In genomic region chr1:110576441-110576840, GRCh38 we compare ENCODE assay signal across 43 cellular contexts. TPM values are rescaled to one million over a fixed set of nuclear protein-coding genes. Genes with fewer than 3 reads are reported as not detected.
"Had no signal": no experiment of that assay in that cellular context is flagged by ENCODE, and none has a peak within 500 bp of the region (broad histone marks: within the 10 kb centered on the region; RNA-seq: fewer than 3 reads in every experiment).

No MANE protein-coding gene starts in this region.

- H3K9me3 Mint-ChIP-seq: activated naive CD4-positive, alpha-beta T cell treated with anti-CD3 and anti-CD28 coated beads for 36 hours; activated naive CD4-positive, alpha-beta T cell treated with anti-CD3 and anti-CD28 coated beads, Interleukin-2, amount 10 ng/mL, durations not matched to agents 7 days and 5 days; activated naive CD4-positive, alpha-beta T cell treated with anti-CD3 and anti-CD28 coated beads, Interleukin-2, amount 50 U/mL, for 24 hours; activated naive CD4-positive, alpha-beta T cell treated with anti-CD3 and anti-CD28 coated beads, Interleukin-2, amount 50 U/mL, for 72 hours; activated naive CD8-positive, alpha-beta T cell treated with anti-CD3 and anti-CD28 coated beads for 36 hours; activated naive CD8-positive, alpha-beta T cell treated with anti-CD3 and anti-CD28 coated beads, Interleukin-2, amount 10 ng/mL, durations not matched to agents 7 days and 5 days; activated naive CD8-positive, alpha-beta T cell treated with anti-CD3 and anti-CD28 coated beads, Interleukin-2, amount 50 U/mL, for 24 hours; activated T-cell treated with anti-CD3 and anti-CD28 coated beads, Interleukin-2, amount 50 U/mL, for 4 hours; activated T-cell treated with anti-CD3 and anti-CD28 coated beads, Interleukin-2, amount 50 U/mL, for 72 hours; activated T-helper 1 cell treated with anti-CD3 and anti-CD28 coated beads, Interleukin-12 subunit alpha, Interleukin-12 subunit beta, Interleukin-2, Interleukin-4 antibody, amounts not matched to agents 30 ng/mL and 10 ng/mL and 1 ng/mL, durations not matched to agents 14 hours and 24 hours and 36 hours; activated T-helper 17 cell treated with anti-CD3 and anti-CD28 coated beads, Interleukin-2, amount 50 U/mL, for 72 hours; activated T-helper 2 cell treated with anti-CD3 and anti-CD28 coated beads, Interferon-gamma antibody, Interleukin-2, Interleukin-4, amounts not matched to agents 10 μg/mL and 5 μg/mL and 100 μg/mL, durations not matched to agents 14 hours and 24 hours and 36 hours; central memory CD8-positive, alpha-beta T cell had no signal

- H3K4me1 ChIP-seq: adrenal gland, body of pancreas, breast epithelium had no signal

- ATAC-seq: activated naive CD4-positive, alpha-beta T cell treated with anti-CD3 and anti-CD28 coated beads, Interleukin-2, amount 50 U/mL, for 72 hours; activated naive CD8-positive, alpha-beta T cell treated with anti-CD3 and anti-CD28 coated beads, Interleukin-2, amount 50 U/mL, for 24 hours; activated T-cell treated with anti-CD3 and anti-CD28 coated beads, Interleukin-2, amount 50 U/mL, for 4 hours; activated T-cell treated with anti-CD3 and anti-CD28 coated beads, Interleukin-2, amount 50 U/mL, for 72 hours; activated T-helper 17 cell treated with anti-CD3 and anti-CD28 coated beads, Interleukin-2, amount 50 U/mL, for 72 hours; body of pancreas had no signal

- H3K9me3 ChIP-seq: adrenal gland, ascending aorta, body of pancreas had no signal

- H3K27me3 ChIP-seq: ascending aorta, body of pancreas, brain microvascular endothelial cell, breast epithelium had no signal

- DNase-seq: activated effector memory CD4-positive, alpha-beta T cell treated with anti-CD3 and anti-CD28 coated beads, Interleukin-2, amount 50 U/mL, for 16 hours; activated effector memory CD4-positive, alpha-beta T cell treated with Interleukin-2 at 50 U/mL for 16 hours; activated gamma-delta T cell; activated gamma-delta T cell treated with Interleukin-2 at 50 U/mL for 16 hours; activated naive CD4-positive, alpha-beta T cell; activated naive CD4-positive, alpha-beta T cell treated with anti-CD3 and anti-CD28 coated beads for 36 hours; activated naive CD4-positive, alpha-beta T cell treated with anti-CD3 and anti-CD28 coated beads, Interleukin-2, amount 10 ng/mL, durations not matched to agents 7 days and 5 days; activated naive CD4-positive, alpha-beta T cell treated with anti-CD3 and anti-CD28 coated beads, Interleukin-2, amount 50 U/mL, for 16 hours; activated naive CD4-positive, alpha-beta T cell treated with Interleukin-2 at 50 U/mL for 16 hours; activated naive CD8-positive, alpha-beta T cell treated with anti-CD3 and anti-CD28 coated beads for 36 hours; activated naive CD8-positive, alpha-beta T cell treated with anti-CD3 and anti-CD28 coated beads, Interleukin-2, amount 10 ng/mL, durations not matched to agents 7 days and 5 days; activated naive CD8-positive, alpha-beta T cell treated with anti-CD3 and anti-CD28 coated beads, Interleukin-2, amount 50 U/mL, for 24 hours; activated T-cell treated with anti-CD3 and anti-CD28 coated beads, Interleukin-2, amount 50 U/mL, for 4 hours; activated T-cell treated with anti-CD3 and anti-CD28 coated beads, Interleukin-2, amount 50 U/mL, for 48 hours; activated T-cell treated with anti-CD3 and anti-CD28 coated beads, Interleukin-2, amount 50 U/mL, for 72 hours; adrenal gland; amniotic stem cell; amygdala; anterior cingulate cortex; aorta; body of pancreas; brain microvascular endothelial cell; caudate nucleus; central memory CD4-positive, alpha-beta T cell; cerebellar nuclear complex had no signal

- H3K27ac ChIP-seq: adrenal gland, ascending aorta, body of pancreas, brain microvascular endothelial cell, breast epithelium, cardiac muscle cell had no signal

- H3K36me3 Mint-ChIP-seq: activated naive CD4-positive, alpha-beta T cell treated with anti-CD3 and anti-CD28 coated beads, Interleukin-2, amount 10 ng/mL, durations not matched to agents 7 days and 5 days; activated naive CD4-positive, alpha-beta T cell treated with anti-CD3 and anti-CD28 coated beads, Interleukin-2, amount 50 U/mL, for 24 hours; activated naive CD4-positive, alpha-beta T cell treated with anti-CD3 and anti-CD28 coated beads, Interleukin-2, amount 50 U/mL, for 72 hours; activated naive CD8-positive, alpha-beta T cell treated with anti-CD3 and anti-CD28 coated beads for 36 hours; activated naive CD8-positive, alpha-beta T cell treated with anti-CD3 and anti-CD28 coated beads, Interleukin-2, amount 10 ng/mL, durations not matched to agents 7 days and 5 days; brain had no signal

- H3K27ac Mint-ChIP-seq: activated naive CD4-positive, alpha-beta T cell treated with anti-CD3 and anti-CD28 coated beads for 36 hours; activated naive CD4-positive, alpha-beta T cell treated with anti-CD3 and anti-CD28 coated beads, Interleukin-2, amount 10 ng/mL, durations not matched to agents 7 days and 5 days; activated naive CD4-positive, alpha-beta T cell treated with anti-CD3 and anti-CD28 coated beads, Interleukin-2, amount 50 U/mL, for 24 hours; activated naive CD4-positive, alpha-beta T cell treated with anti-CD3 and anti-CD28 coated beads, Interleukin-2, amount 50 U/mL, for 72 hours; activated naive CD8-positive, alpha-beta T cell; activated naive CD8-positive, alpha-beta T cell treated with anti-CD3 and anti-CD28 coated beads for 36 hours; activated naive CD8-positive, alpha-beta T cell treated with anti-CD3 and anti-CD28 coated beads, Interleukin-2, amount 10 ng/mL, durations not matched to agents 7 days and 5 days; activated naive CD8-positive, alpha-beta T cell treated with anti-CD3 and anti-CD28 coated beads, Interleukin-2, amount 50 U/mL, for 24 hours; activated T-cell treated with anti-CD3 and anti-CD28 coated beads, Interleukin-2, amount 50 U/mL, for 72 hours; activated T-helper 1 cell treated with anti-CD3 and anti-CD28 coated beads, Interleukin-12 subunit alpha, Interleukin-12 subunit beta, Interleukin-2, Interleukin-4 antibody, amounts not matched to agents 30 ng/mL and 10 ng/mL and 1 ng/mL, durations not matched to agents 14 hours and 24 hours and 36 hours; activated T-helper 17 cell treated with anti-CD3 and anti-CD28 coated beads, Interleukin-2, amount 50 U/mL, for 72 hours; activated T-helper 2 cell treated with anti-CD3 and anti-CD28 coated beads, Interferon-gamma antibody, Interleukin-2, Interleukin-4, amounts not matched to agents 10 μg/mL and 5 μg/mL and 100 μg/mL, durations not matched to agents 14 hours and 24 hours and 36 hours; brain had no signal

- FAIRE-seq: astrocyte, colon had no signal

- H3K36me3 ChIP-seq: adrenal gland, ascending aorta, brain microvascular endothelial cell, breast epithelium, cardiac muscle cell had no signal

- H3K4me3 Mint-ChIP-seq: activated naive CD4-positive, alpha-beta T cell treated with anti-CD3 and anti-CD28 coated beads for 36 hours; activated naive CD4-positive, alpha-beta T cell treated with anti-CD3 and anti-CD28 coated beads, Interleukin-2, amount 10 ng/mL, durations not matched to agents 7 days and 5 days; activated naive CD4-positive, alpha-beta T cell treated with anti-CD3 and anti-CD28 coated beads, Interleukin-2, amount 50 U/mL, for 24 hours; activated naive CD8-positive, alpha-beta T cell; activated naive CD8-positive, alpha-beta T cell treated with anti-CD3 and anti-CD28 coated beads for 36 hours; activated naive CD8-positive, alpha-beta T cell treated with anti-CD3 and anti-CD28 coated beads, Interleukin-2, amount 10 ng/mL, durations not matched to agents 7 days and 5 days; activated naive CD8-positive, alpha-beta T cell treated with anti-CD3 and anti-CD28 coated beads, Interleukin-2, amount 50 U/mL, for 24 hours; activated T-cell treated with anti-CD3 and anti-CD28 coated beads, Interleukin-2, amount 50 U/mL, for 4 hours; activated T-cell treated with anti-CD3 and anti-CD28 coated beads, Interleukin-2, amount 50 U/mL, for 72 hours; activated T-helper 1 cell treated with anti-CD3 and anti-CD28 coated beads, Interleukin-12 subunit alpha, Interleukin-12 subunit beta, Interleukin-2, Interleukin-4 antibody, amounts not matched to agents 30 ng/mL and 10 ng/mL and 1 ng/mL, durations not matched to agents 14 hours and 24 hours and 36 hours; activated T-helper 17 cell treated with anti-CD3 and anti-CD28 coated beads, Interleukin-2, amount 50 U/mL, for 72 hours; brain; central memory CD8-positive, alpha-beta T cell had no signal

- H3K4me1 Mint-ChIP-seq: activated naive CD4-positive, alpha-beta T cell treated with anti-CD3 and anti-CD28 coated beads, Interleukin-2, amount 10 ng/mL, durations not matched to agents 7 days and 5 days; activated naive CD4-positive, alpha-beta T cell treated with anti-CD3 and anti-CD28 coated beads, Interleukin-2, amount 50 U/mL, for 24 hours; activated naive CD8-positive, alpha-beta T cell treated with anti-CD3 and anti-CD28 coated beads for 36 hours; activated naive CD8-positive, alpha-beta T cell treated with anti-CD3 and anti-CD28 coated beads, Interleukin-2, amount 10 ng/mL, durations not matched to agents 7 days and 5 days; activated naive CD8-positive, alpha-beta T cell treated with anti-CD3 and anti-CD28 coated beads, Interleukin-2, amount 50 U/mL, for 24 hours; activated T-helper 17 cell treated with anti-CD3 and anti-CD28 coated beads, Interleukin-2, amount 50 U/mL, for 72 hours; central memory CD8-positive, alpha-beta T cell had no signal

- H3K4me3 ChIP-seq: adrenal gland, ascending aorta, body of pancreas, breast epithelium, cardiac muscle cell had no signal

RNA-seq across cellular contexts. Expression of gene KCNA2, which starts 29.7 kb away (rescaled TPM):
- total RNA-seq: bronchial epithelial cell had no signal

RNA-seq across cellular contexts. Expression of gene KCNA10, which starts 57.5 kb away (rescaled TPM):
- total RNA-seq: activated naive CD4-positive, alpha-beta T cell treated with anti-CD3 and anti-CD28 coated beads for 36 hours; activated naive CD4-positive, alpha-beta T cell treated with anti-CD3 and anti-CD28 coated beads, Interleukin-2, amount 50 U/mL, for 72 hours; activated naive CD8-positive, alpha-beta T cell treated with anti-CD3 and anti-CD28 coated beads for 36 hours; activated naive CD8-positive, alpha-beta T cell treated with anti-CD3 and anti-CD28 coated beads, Interleukin-2, amount 10 ng/mL, durations not matched to agents 7 days and 5 days; activated T-cell treated with anti-CD3 and anti-CD28 coated beads, Interleukin-2, amount 50 U/mL, for 4 hours; activated T-cell treated with anti-CD3 and anti-CD28 coated beads, Interleukin-2, amount 50 U/mL, for 72 hours; activated T-helper 1 cell treated with anti-CD3 and anti-CD28 coated beads, Interleukin-12 subunit alpha, Interleukin-12 subunit beta, Interleukin-2, Interleukin-4 antibody, amounts not matched to agents 30 ng/mL and 10 ng/mL and 1 ng/mL, durations not matched to agents 14 hours and 24 hours and 36 hours; activated T-helper 17 cell treated with anti-CD3 and anti-CD28 coated beads, Interleukin-2, amount 50 U/mL, for 72 hours; activated T-helper 2 cell treated with anti-CD3 and anti-CD28 coated beads, Interferon-gamma antibody, Interleukin-2, Interleukin-4, amounts not matched to agents 10 μg/mL and 5 μg/mL and 100 μg/mL, durations not matched to agents 14 hours and 24 hours and 36 hours; adrenal gland; aorta; ascending aorta; astrocyte; body of pancreas; breast epithelium; bronchial epithelial cell; cardiac muscle cell; cardiac septum; cerebellum; chondrocyte had no signal
- polyA plus RNA-seq: adipose tissue, adrenal gland, aorta, cardiac muscle cell had no signal
